1 cellular context compared by ENCODE assay signal in genomic region chr3:110381992-110382391, GRCh38.
TF ChIP-seq lines count a peak whose summit lies in the region.

No MANE protein-coding gene starts in this region.

TF ChIP-seq in IMR-90, 13 proteins besides CTCF, POLR2A, EP300 and RAD21:
- TF ChIP-seq RCOR1 (IDR thresholded peaks at IDR 0.05; ENCODE audit: insufficient replicate concordance, low read length) (no peak), CHD1 (IDR thresholded peaks at IDR 0.05; ENCODE audit: low read depth, low read length) (no peak), NFE2L2 (IDR thresholded peaks at IDR 0.05; ENCODE audit: low read depth, low read length) (no peak), BHLHE40 (IDR thresholded peaks at IDR 0.05; ENCODE audit: low read depth, low read length) (no peak), CEBPB (IDR thresholded peaks at IDR 0.05; ENCODE audit: low read depth, low read length) (no peak), RFX5 (IDR thresholded peaks at IDR 0.05; ENCODE audit: low read depth, low read length) (no peak), MXI1 (IDR thresholded peaks at IDR 0.05; ENCODE audit: borderline replicate concordance, low read depth, low read length) (no peak), MAZ (IDR thresholded peaks at IDR 0.05; ENCODE audit: borderline replicate concordance, low read depth, low read length) (no peak)
TF ChIP-seq in IMR-90: peak in this region for 0.
